ENCODE assay signal across 1 cellular context in genomic region chr10:26372513-26373354, GRCh38.
A peak's percentile ranks its signal among the peaks of the same experiment; 100 is the strongest.
TF ChIP-seq lines count a peak whose summit lies in the region.

No MANE protein-coding gene starts in this region.

TF ChIP-seq in GM12878, 131 proteins besides CTCF, POLR2A, EP300 and RAD21 (continued from another document):
- 0 out of 2 replicates have a peak, but pooled peaks have one; percentile 6 for TF ChIP-seq REST (IDR thresholded peaks at IDR 0.05; ENCODE audit: low read depth, low read length)
- no peak for TF ChIP-seq BCLAF1 (IDR thresholded peaks at IDR 0.05)
- no peak; the same call in 1 of the 2 replicates for TF ChIP-seq GATAD2B (conservative IDR thresholded peaks at IDR 0.05; ENCODE audit: low read depth)
- no peak for TF ChIP-seq SMC3 (IDR thresholded peaks at IDR 0.05; ENCODE audit: borderline replicate concordance, low read length)
- peak; percentile 98 for TF ChIP-seq EED (IDR thresholded peaks at IDR 0.05; ENCODE audit: low read depth)
- no peak for TF ChIP-seq TARDBP (IDR thresholded peaks at IDR 0.05; ENCODE audit: borderline replicate concordance)
- TF ChIP-seq EZH2 (IDR thresholded peaks at IDR 0.05; ENCODE audit: borderline replicate concordance, control insufficient read depth, low read depth, low read length) = no peak
- no peak for TF ChIP-seq FOXK2 (IDR thresholded peaks at IDR 0.05)
- TF ChIP-seq HDGF (IDR thresholded peaks at IDR 0.05) = no peak
- TF ChIP-seq BCL3 (IDR thresholded peaks at IDR 0.05; ENCODE audit: borderline replicate concordance, insufficient read depth, low read depth, low read length, poor library complexity, severe bottlenecking) = peak; percentile 18
- peak; percentile 27; the same call in 1 of the 2 replicates for TF ChIP-seq BMI1 (IDR thresholded peaks at IDR 0.05; ENCODE audit: borderline replicate concordance)
- 0 out of 2 replicates have a peak, but pooled peaks have one; percentile 7 for TF ChIP-seq GABPA (IDR thresholded peaks at IDR 0.05; ENCODE audit: low read depth)
- TF ChIP-seq SUPT20H (IDR thresholded peaks at IDR 0.05; ENCODE audit: borderline replicate concordance, control insufficient read depth, low read depth, low read length) = no peak
- TF ChIP-seq POLR2AphosphoS2 (IDR thresholded peaks at IDR 0.05; ENCODE audit: low read depth, low read length) = no peak
- TF ChIP-seq ATF2 (IDR thresholded peaks at IDR 0.05; ENCODE audit: low read length) = peak; percentile 99
- TF ChIP-seq MEF2B (IDR thresholded peaks at IDR 0.05; ENCODE audit: partially characterized antibody, poor library complexity, severe bottlenecking) = peak; percentile 90
- no peak for TF ChIP-seq STAT1 (conservative IDR thresholded peaks at IDR 0.05)
- no peak for TF ChIP-seq ZNF687 (IDR thresholded peaks at IDR 0.05)
- no peak for TF ChIP-seq PAX8 (IDR thresholded peaks at IDR 0.05)
- TF ChIP-seq CBX5 (IDR thresholded peaks at IDR 0.05; ENCODE audit: low read depth) = 0 out of 2 replicates have a peak, but pooled peaks have one; percentile 64
- TF ChIP-seq ZNF384 (IDR thresholded peaks at IDR 0.05; ENCODE audit: borderline replicate concordance, low read depth, low read length) = peak; percentile 51
- no peak for TF ChIP-seq WRNIP1 (IDR thresholded peaks at IDR 0.05; ENCODE audit: borderline replicate concordance, low read depth, low read length)
- TF ChIP-seq NBN (IDR thresholded peaks at IDR 0.05) = peak; percentile 85
- TF ChIP-seq ETV6 (conservative IDR thresholded peaks at IDR 0.05 in 1 of 2, IDR thresholded peaks at IDR 0.05 in 1 of 2; ENCODE audit: borderline replicate concordance in 1 of 2, low read depth in 1 of 2) = peak in 1 of 2 experiments; percentile 57; a peak in 1 of 4 replicates
- no peak for TF ChIP-seq ZNF207 (IDR thresholded peaks at IDR 0.05; ENCODE audit: borderline replicate concordance)
- no peak for TF ChIP-seq RBBP5 (conservative IDR thresholded peaks at IDR 0.05)
- TF ChIP-seq E2F8 (IDR thresholded peaks at IDR 0.05; ENCODE audit: low read depth, partially characterized antibody) = no peak
- TF ChIP-seq ZNF217 (IDR thresholded peaks at IDR 0.05) = 0 out of 2 replicates have a peak, but pooled peaks have one; percentile 49
- no peak for TF ChIP-seq SMAD1 (IDR thresholded peaks at IDR 0.05; ENCODE audit: low read depth, partially characterized antibody)
- TF ChIP-seq JUNB (IDR thresholded peaks at IDR 0.05) = peak; percentile 76
